ENCODE assay signal across 25 cellular contexts in genomic region chr9:114008667-114009410, GRCh38.
DNase-seq lines count a peak whose midpoint lies in the region; ATAC-seq and TF ChIP-seq lines count a peak whose summit lies in the region.
"Had no signal": no experiment of that assay in that cellular context is flagged by ENCODE, and none has a peak within 500 bp of the region (broad histone marks: within the 10 kb centered on the region; RNA-seq: fewer than 3 reads in every experiment).

No MANE protein-coding gene starts in this region.

- H3K27ac Mint-ChIP-seq in chondrocyte (ENCODE audit: unreplicated experiment) (no peak overlapping the region), osteocyte (ENCODE audit: unreplicated experiment) (no peak overlapping the region)
- H3K27ac Mint-ChIP-seq: CD8-positive, alpha-beta T cell; IgD-negative memory B cell; naive thymus-derived CD4-positive, alpha-beta T cell had no signal

- H3K27ac ChIP-seq in right atrium auricular region, result no peak overlapping the region
- no peak overlapping the region for H3K27ac ChIP-seq in vagina
- H3K27ac ChIP-seq: hepatocyte, HL-60, prostate gland had no signal

- no peaks in the 10 kb centered on the region for H3K27me3 ChIP-seq in right atrium auricular region
- H3K27me3 ChIP-seq in vagina, result no peaks in the 10 kb centered on the region
- H3K27me3 ChIP-seq: hepatocyte, MG63 had no signal

- H3K36me3 ChIP-seq in right atrium auricular region (no peaks in the 10 kb centered on the region), vagina (peaks cover 0 to 6% of the 10 kb centered on the region in 2 donors)
- H3K36me3 ChIP-seq: prostate gland had no signal

- intact Hi-C loops in Right ventricle myocardium superior (cut with DNase I) (loop anchor here (10.0 kb wide), 1 partner anchor 134 kb away; the partner anchor contains the start of gene ZNF618), vagina (cut with DNase I) (no loop called here)

- DNase-seq in right atrium auricular region (ENCODE audit: low spot score) (peak; percentile 43), Right ventricle myocardium superior (no peak), chondrocyte (ENCODE audit: low spot score) (peak; percentile 36), osteocyte (ENCODE audit: extremely low spot score, unreplicated experiment) (peak; percentile 59), vagina (ENCODE audit: extremely low spot score in 2 of 2) (peak; percentile 79 to 92), DMS 273 (lab: John Stamatoyannopoulos, UW; ENCODE audit: unreplicated experiment) (no peak), cerebellum (ENCODE audit: low spot score) (no peak)
- DNase-seq: activated CD4-positive, alpha-beta T cell treated with anti-CD3 and anti-CD28 coated beads for 1 hour; activated naive CD4-positive, alpha-beta T cell; DMS79 treated with DMSO at 0.1 percent for 48 hours; MG63; NCI-H146; NCI-H774; PC-3; small intestine; stimulated activated CD4-positive, alpha-beta T cell treated with anti-CD3 and anti-CD28 coated beads, Interleukin-4, amount 100 ng/mL, for 4 hours; T-helper 2 cell had no signal

- H3K9me3 Mint-ChIP-seq in chondrocyte (ENCODE audit: low read depth) (peaks cover 6% of the 10 kb centered on the region), osteocyte (ENCODE audit: unreplicated experiment) (peaks cover 8% of the 10 kb centered on the region)
- H3K9me3 Mint-ChIP-seq: CD8-positive, alpha-beta T cell had no signal

- H3K4me1 Mint-ChIP-seq in chondrocyte (ENCODE audit: low read depth), result peaks cover 9% of the 10 kb centered on the region
- no peaks in the 10 kb centered on the region for H3K4me1 Mint-ChIP-seq in osteocyte (ENCODE audit: unreplicated experiment)
- H3K4me1 Mint-ChIP-seq: naive thymus-derived CD4-positive, alpha-beta T cell had no signal

- H3K4me3 ChIP-seq in right atrium auricular region, result no peak overlapping the region
- no peak overlapping the region for H3K4me3 ChIP-seq in vagina
- H3K4me3 ChIP-seq: HAP-1, hepatocyte, MG63, prostate gland had no signal

- H3K9me3 ChIP-seq in right atrium auricular region (no peaks in the 10 kb centered on the region), vagina (no peaks in the 10 kb centered on the region)
- H3K9me3 ChIP-seq: HAP-1, MG63, prostate gland had no signal

- ATAC-seq in Right ventricle myocardium superior (ENCODE audit: poor library complexity) (no peak), HG03565 (IDR thresholded peaks at IDR 0.05; ENCODE audit: unreplicated experiment) (no peak)
- ATAC-seq: CD8-positive, alpha-beta T cell; PC-3 had no signal

- H3K27me3 Mint-ChIP-seq in chondrocyte (ENCODE audit: low read depth) (no peaks in the 10 kb centered on the region), osteocyte (ENCODE audit: unreplicated experiment) (no peaks in the 10 kb centered on the region)
- H3K27me3 Mint-ChIP-seq: IgD-negative memory B cell had no signal

- H3K4me3 Mint-ChIP-seq in chondrocyte (ENCODE audit: unreplicated experiment), result no peak overlapping the region
- no peak overlapping the region for H3K4me3 Mint-ChIP-seq in osteocyte (ENCODE audit: unreplicated experiment)
- H3K4me3 Mint-ChIP-seq: CD8-positive, alpha-beta T cell; IgD-negative memory B cell; naive thymus-derived CD4-positive, alpha-beta T cell had no signal

- TF ChIP-seq CTCF in right atrium auricular region (IDR thresholded peaks at IDR 0.05) (no peak), chondrocyte (IDR thresholded peaks at IDR 0.05) (no peak), osteocyte (IDR thresholded peaks at IDR 0.05) (no peak), vagina (IDR thresholded peaks at IDR 0.05) (no peak)

- no peak for TF ChIP-seq POLR2A in vagina (IDR thresholded peaks at IDR 0.05)

- H3K4me1 ChIP-seq in right atrium auricular region, result peaks cover 0 to 17% of the 10 kb centered on the region in 2 donors
- H3K4me1 ChIP-seq in vagina, result peaks cover 6% of the 10 kb centered on the region
- H3K4me1 ChIP-seq: HAP-1, prostate gland had no signal

- peaks cover 29% of the 10 kb centered on the region for H3K36me3 Mint-ChIP-seq in chondrocyte (ENCODE audit: low read depth)
- H3K36me3 Mint-ChIP-seq in osteocyte (ENCODE audit: unreplicated experiment), result peaks cover 49% of the 10 kb centered on the region
- H3K36me3 Mint-ChIP-seq: CD8-positive, alpha-beta T cell had no signal

Comparison
In these comparisons a context has a peak if more than half of its experiments do, and no peak if none do; other contexts are left out.
1. DNase-seq: peak in right atrium auricular region (single experiment), chondrocyte (single experiment), osteocyte (single experiment) and vagina (2 of 2); none in Right ventricle myocardium superior (single experiment), DMS 273 (single experiment) and cerebellum (single experiment).